Comparison of ENCODE assay signal across 37 cellular contexts in genomic region chr21:21262048-21262447, GRCh38.
"Had no signal": no experiment of that assay in that cellular context is flagged by ENCODE, and none has a peak within 500 bp of the region (broad histone marks: within the 10 kb centered on the region; RNA-seq: fewer than 3 reads in every experiment).

No MANE protein-coding gene starts in this region.

- H3K9me3 Mint-ChIP-seq: activated naive CD4-positive, alpha-beta T cell treated with anti-CD3 and anti-CD28 coated beads for 36 hours; activated T-helper 17 cell treated with anti-CD3 and anti-CD28 coated beads, Interleukin-2, amount 50 U/mL, for 72 hours; central memory CD8-positive, alpha-beta T cell had no signal

- H3K4me1 ChIP-seq: adrenal gland, ascending aorta, body of pancreas, breast epithelium, colonic mucosa had no signal

- H3K4me3 ChIP-seq: adrenal gland, ascending aorta, body of pancreas, breast epithelium, cardiac muscle cell, colonic mucosa had no signal

- H3K27ac Mint-ChIP-seq: activated naive CD4-positive, alpha-beta T cell treated with anti-CD3 and anti-CD28 coated beads for 36 hours; activated naive CD4-positive, alpha-beta T cell treated with anti-CD3 and anti-CD28 coated beads, Interleukin-2, amount 10 ng/mL, durations not matched to agents 7 days and 5 days; activated naive CD4-positive, alpha-beta T cell treated with anti-CD3 and anti-CD28 coated beads, Interleukin-2, amount 50 U/mL, for 24 hours; activated naive CD4-positive, alpha-beta T cell treated with anti-CD3 and anti-CD28 coated beads, Interleukin-2, amount 50 U/mL, for 72 hours; activated naive CD8-positive, alpha-beta T cell; activated naive CD8-positive, alpha-beta T cell treated with anti-CD3 and anti-CD28 coated beads, Interleukin-2, amount 50 U/mL, for 24 hours; activated T-cell treated with anti-CD3 and anti-CD28 coated beads, Interleukin-2, amount 50 U/mL, for 24 hours; activated T-cell treated with anti-CD3 and anti-CD28 coated beads, Interleukin-2, amount 50 U/mL, for 72 hours; activated T-helper 1 cell treated with anti-CD3 and anti-CD28 coated beads, Interleukin-12 subunit alpha, Interleukin-12 subunit beta, Interleukin-2, Interleukin-4 antibody, amounts not matched to agents 30 ng/mL and 10 ng/mL and 1 ng/mL, durations not matched to agents 14 hours and 24 hours and 36 hours; activated T-helper 17 cell treated with anti-CD3 and anti-CD28 coated beads, Interleukin-2, amount 50 U/mL, for 72 hours; activated T-helper 2 cell treated with anti-CD3 and anti-CD28 coated beads, Interferon-gamma antibody, Interleukin-2, Interleukin-4, amounts not matched to agents 10 μg/mL and 5 μg/mL and 100 μg/mL, durations not matched to agents 14 hours and 24 hours and 36 hours; brain had no signal

- H3K36me3 Mint-ChIP-seq: activated naive CD4-positive, alpha-beta T cell treated with anti-CD3 and anti-CD28 coated beads, Interleukin-2, amount 10 ng/mL, durations not matched to agents 7 days and 5 days; activated naive CD4-positive, alpha-beta T cell treated with anti-CD3 and anti-CD28 coated beads, Interleukin-2, amount 50 U/mL, for 72 hours; activated naive CD8-positive, alpha-beta T cell; brain had no signal

- H3K27ac ChIP-seq: adrenal gland, ascending aorta, body of pancreas, brain microvascular endothelial cell, breast epithelium, cardiac muscle cell, colonic mucosa had no signal

- H3K27me3 ChIP-seq: adrenal gland, ascending aorta, body of pancreas, brain microvascular endothelial cell, breast epithelium, cardiac muscle cell, colonic mucosa had no signal

- H3K36me3 ChIP-seq: adrenal gland, ascending aorta, brain microvascular endothelial cell, breast epithelium, cardiac muscle cell, colonic mucosa had no signal

- ATAC-seq: activated naive CD4-positive, alpha-beta T cell treated with anti-CD3 and anti-CD28 coated beads, Interleukin-2, amount 50 U/mL, for 72 hours; activated naive CD8-positive, alpha-beta T cell treated with anti-CD3 and anti-CD28 coated beads, Interleukin-2, amount 50 U/mL, for 24 hours; activated T-cell treated with anti-CD3 and anti-CD28 coated beads, Interleukin-2, amount 50 U/mL, for 4 hours; activated T-cell treated with anti-CD3 and anti-CD28 coated beads, Interleukin-2, amount 50 U/mL, for 72 hours; activated T-helper 17 cell treated with anti-CD3 and anti-CD28 coated beads, Interleukin-2, amount 50 U/mL, for 72 hours; body of pancreas had no signal

- H3K9me3 ChIP-seq: ascending aorta, breast epithelium, colonic mucosa had no signal

- H3K27me3 Mint-ChIP-seq: activated naive CD4-positive, alpha-beta T cell treated with anti-CD3 and anti-CD28 coated beads, Interleukin-2, amount 10 ng/mL, durations not matched to agents 7 days and 5 days; activated naive CD4-positive, alpha-beta T cell treated with anti-CD3 and anti-CD28 coated beads, Interleukin-2, amount 50 U/mL, for 24 hours; activated naive CD8-positive, alpha-beta T cell; activated naive CD8-positive, alpha-beta T cell treated with anti-CD3 and anti-CD28 coated beads, Interleukin-2, amount 50 U/mL, for 24 hours; activated T-cell treated with anti-CD3 and anti-CD28 coated beads, Interleukin-2, amount 50 U/mL, for 24 hours; activated T-helper 17 cell treated with anti-CD3 and anti-CD28 coated beads, Interleukin-2, amount 50 U/mL, for 72 hours; central memory CD8-positive, alpha-beta T cell had no signal

- DNase-seq: activated effector memory CD4-positive, alpha-beta T cell treated with anti-CD3 and anti-CD28 coated beads, Interleukin-2, amount 50 U/mL, for 16 hours; activated effector memory CD4-positive, alpha-beta T cell treated with Interleukin-2 at 50 U/mL for 16 hours; activated gamma-delta T cell; activated gamma-delta T cell treated with Interleukin-2 at 50 U/mL for 16 hours; activated naive CD4-positive, alpha-beta T cell; activated naive CD4-positive, alpha-beta T cell treated with anti-CD3 and anti-CD28 coated beads for 36 hours; activated naive CD4-positive, alpha-beta T cell treated with anti-CD3 and anti-CD28 coated beads, Interleukin-2, amount 10 ng/mL, durations not matched to agents 7 days and 5 days; activated naive CD4-positive, alpha-beta T cell treated with anti-CD3 and anti-CD28 coated beads, Interleukin-2, amount 50 U/mL, for 16 hours; activated naive CD4-positive, alpha-beta T cell treated with Interleukin-2 at 50 U/mL for 16 hours; activated naive CD8-positive, alpha-beta T cell treated with anti-CD3 and anti-CD28 coated beads, Interleukin-2, amount 50 U/mL, for 24 hours; activated T-cell treated with anti-CD3 and anti-CD28 coated beads, Interleukin-2, amount 50 U/mL, for 1 hour; activated T-cell treated with anti-CD3 and anti-CD28 coated beads, Interleukin-2, amount 50 U/mL, for 24 hours; activated T-cell treated with anti-CD3 and anti-CD28 coated beads, Interleukin-2, amount 50 U/mL, for 4 hours; activated T-cell treated with anti-CD3 and anti-CD28 coated beads, Interleukin-2, amount 50 U/mL, for 48 hours; activated T-cell treated with anti-CD3 and anti-CD28 coated beads, Interleukin-2, amount 50 U/mL, for 72 hours; adrenal gland; amniotic stem cell; amygdala; anterior cingulate cortex; aorta; body of pancreas; brain microvascular endothelial cell; caudate nucleus; central memory CD4-positive, alpha-beta T cell; cerebellar nuclear complex; colonic mucosa had no signal

- H3K4me3 Mint-ChIP-seq: activated naive CD4-positive, alpha-beta T cell treated with anti-CD3 and anti-CD28 coated beads for 36 hours; activated naive CD4-positive, alpha-beta T cell treated with anti-CD3 and anti-CD28 coated beads, Interleukin-2, amount 10 ng/mL, durations not matched to agents 7 days and 5 days; activated naive CD4-positive, alpha-beta T cell treated with anti-CD3 and anti-CD28 coated beads, Interleukin-2, amount 50 U/mL, for 24 hours; activated naive CD8-positive, alpha-beta T cell; activated naive CD8-positive, alpha-beta T cell treated with anti-CD3 and anti-CD28 coated beads, Interleukin-2, amount 50 U/mL, for 24 hours; activated T-cell treated with anti-CD3 and anti-CD28 coated beads, Interleukin-2, amount 50 U/mL, for 24 hours; activated T-cell treated with anti-CD3 and anti-CD28 coated beads, Interleukin-2, amount 50 U/mL, for 4 hours; activated T-cell treated with anti-CD3 and anti-CD28 coated beads, Interleukin-2, amount 50 U/mL, for 72 hours; activated T-helper 1 cell treated with anti-CD3 and anti-CD28 coated beads, Interleukin-12 subunit alpha, Interleukin-12 subunit beta, Interleukin-2, Interleukin-4 antibody, amounts not matched to agents 30 ng/mL and 10 ng/mL and 1 ng/mL, durations not matched to agents 14 hours and 24 hours and 36 hours; activated T-helper 17 cell treated with anti-CD3 and anti-CD28 coated beads, Interleukin-2, amount 50 U/mL, for 72 hours; brain; central memory CD8-positive, alpha-beta T cell had no signal

- H3K4me1 Mint-ChIP-seq: activated naive CD4-positive, alpha-beta T cell treated with anti-CD3 and anti-CD28 coated beads, Interleukin-2, amount 10 ng/mL, durations not matched to agents 7 days and 5 days; activated naive CD4-positive, alpha-beta T cell treated with anti-CD3 and anti-CD28 coated beads, Interleukin-2, amount 50 U/mL, for 24 hours; activated naive CD8-positive, alpha-beta T cell treated with anti-CD3 and anti-CD28 coated beads, Interleukin-2, amount 50 U/mL, for 24 hours; activated T-helper 17 cell treated with anti-CD3 and anti-CD28 coated beads, Interleukin-2, amount 50 U/mL, for 72 hours; brain; central memory CD8-positive, alpha-beta T cell had no signal
